In the genomic region with DNA sequence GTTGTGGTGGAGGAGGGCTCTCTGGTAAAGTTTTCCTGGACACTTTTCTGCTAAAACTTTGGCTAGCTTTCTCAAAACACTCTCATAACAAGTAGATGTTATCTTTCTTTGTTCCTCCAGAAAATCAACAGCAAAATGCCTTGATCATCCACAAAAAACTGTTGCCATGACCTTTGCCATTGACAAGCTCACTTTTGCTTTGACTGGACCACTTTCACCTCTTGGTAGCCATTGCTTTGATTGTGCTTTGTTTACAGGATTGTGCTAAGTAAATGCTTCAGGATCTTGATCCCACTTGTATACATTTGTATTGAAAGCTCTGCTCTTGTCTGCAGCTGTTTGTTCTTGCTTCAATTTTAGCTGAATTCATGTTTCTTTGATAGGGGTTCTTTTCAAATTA, we compare ENCODE assay signal across 24 cellular contexts.
"Had no signal": no experiment of that assay in that cellular context is flagged by ENCODE, and none has a peak within 500 bp of the region (broad histone marks: within the 10 kb centered on the region; RNA-seq: fewer than 3 reads in every experiment).

No MANE protein-coding gene starts in this region.

- DNase-seq: cortex of kidney; dorsolateral prefrontal cortex; effector CD8-positive, alpha-beta T cell; heart left ventricle; hippocampal formation; kidney; left colon; left ventricle myocardium superior; mesendoderm; naive B cell; nephron progenitor cell; psoas muscle; retina; stimulated activated CD4-positive, alpha-beta T cell treated with anti-CD3 and anti-CD28 coated beads, Interleukin-2, amount 100 ng/mL, for 24 hours; stimulated activated CD4-positive, alpha-beta T cell treated with anti-CD3 and anti-CD28 coated beads, Interleukin-4, amount 100 ng/mL, for 4 hours; stimulated activated naive B cell treated with anti-CD40 and anti-IgM and Interleukin-4, amounts not matched to agents 10 μg/mL and 1 μg/mL and 100 μg/mL, for 72 hours; stimulated activated naive CD8-positive, alpha-beta T cell treated with anti-CD3 and anti-CD28 coated beads, Interleukin-15, amount 100 ng/mL, for 72 hours; testis; upper lobe of right lung had no signal

- ATAC-seq: heart left ventricle; left colon; left ventricle myocardium superior; psoas muscle; sciatic nerve; stimulated activated naive B cell treated with anti-CD40 and anti-IgM and Interleukin-4, amounts not matched to agents 10 μg/mL and 1 μg/mL and 100 μg/mL, for 72 hours; stimulated activated naive CD8-positive, alpha-beta T cell treated with anti-CD3 and anti-CD28 coated beads, Interleukin-15, amount 100 ng/mL, for 72 hours; upper lobe of right lung had no signal

- FAIRE-seq: frontal cortex, kidney had no signal

- H3K36me3 ChIP-seq: heart left ventricle, tibial nerve, upper lobe of right lung, vagina had no signal

- H3K27ac ChIP-seq: dorsolateral prefrontal cortex, heart left ventricle, psoas muscle, testis, tibial nerve, upper lobe of right lung, vagina had no signal

- H3K4me1 ChIP-seq: psoas muscle, testis, upper lobe of right lung, vagina had no signal

- H3K9me3 ChIP-seq: psoas muscle, testis, upper lobe of right lung, vagina had no signal

- H3K27me3 ChIP-seq: dorsolateral prefrontal cortex, heart left ventricle, testis, tibial nerve, upper lobe of right lung, vagina had no signal

- H3K4me3 ChIP-seq: dorsolateral prefrontal cortex, heart left ventricle, lung, psoas muscle, testis, tibial nerve, upper lobe of right lung, vagina had no signal
